18 cellular contexts compared by ENCODE assay signal in the genomic region with DNA sequence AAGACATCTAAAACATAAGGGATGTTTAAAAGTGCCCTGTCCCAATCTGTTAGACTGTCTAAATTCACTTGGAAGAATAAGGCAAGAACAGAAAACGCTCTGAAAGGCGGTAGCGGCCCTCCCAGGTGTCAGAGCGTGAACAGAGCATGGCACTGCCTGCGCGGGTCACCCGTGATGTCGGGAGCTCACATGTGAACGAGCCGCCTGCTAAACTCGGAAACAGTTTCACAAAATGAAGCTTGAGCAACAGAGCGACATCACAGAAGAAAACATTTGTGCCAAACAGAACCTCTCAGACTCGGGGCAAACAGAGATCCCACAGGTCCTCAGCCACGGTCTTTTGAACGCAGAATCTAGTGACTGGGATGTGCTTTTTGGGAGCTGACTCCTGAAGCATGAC. TPM values are rescaled to one million over a fixed set of nuclear protein-coding genes. Genes with fewer than 3 reads are reported as not detected.
DNase-seq lines count a peak whose midpoint lies in the region; ATAC-seq and TF ChIP-seq lines count a peak whose summit lies in the region.
"Had no signal": no experiment of that assay in that cellular context is flagged by ENCODE, and none has a peak within 500 bp of the region (broad histone marks: within the 10 kb centered on the region; RNA-seq: fewer than 3 reads in every experiment).

No MANE protein-coding gene starts in this region.

- intact Hi-C loops in left ventricle myocardium inferior (cut with micrococcal nuclease) = loop anchor here (10.0 kb wide), 1 partner anchor 110 kb away; a partner anchor contains a TSS
- intact Hi-C loops in heart left ventricle (cut with DNase I) = loop anchor here in 6 of 10 donors (1.0 to 10.0 kb wide), 5 partner anchors 106 to 450 kb away; a partner anchor contains a TSS
- intact Hi-C loops in uterus (cut with DNase I; ENCODE audit: low total_unique reads) = no loop called here

- WGBS in heart left ventricle, 4 donors = 85 to 90% (median 88%) methylated on average over 15 of the region's 15 CpGs

- no peaks in the 10 kb centered on the region for H3K9me3 ChIP-seq in left ventricle myocardium inferior (replicated peaks)
- H3K9me3 ChIP-seq in heart left ventricle = no peaks in the 10 kb centered on the region
- H3K9me3 ChIP-seq in uterus = no peaks in the 10 kb centered on the region
- H3K9me3 ChIP-seq: A549, HAP-1, upper lobe of left lung had no signal

- peaks cover 44% of the 10 kb centered on the region for H3K4me1 ChIP-seq in left ventricle myocardium inferior
- H3K4me1 ChIP-seq in heart left ventricle = peaks cover 0 to 24% (median 5%) of the 10 kb centered on the region in 12 donors
- H3K4me1 ChIP-seq in uterus = no peaks in the 10 kb centered on the region

- peaks cover 49% of the 10 kb centered on the region for H3K36me3 ChIP-seq in left ventricle myocardium inferior
- peaks cover 0 to 54% (median 37%) of the 10 kb centered on the region in 9 donors for H3K36me3 ChIP-seq in heart left ventricle
- H3K36me3 ChIP-seq in uterus = no peaks in the 10 kb centered on the region
- H3K36me3 ChIP-seq: cardiac muscle cell had no signal

- DNase-seq in left ventricle myocardium inferior = no peak
- no peak for DNase-seq in heart left ventricle
- DNase-seq in left lobe of liver (ENCODE audit: low spot score) = no peak
- no peak for DNase-seq in NCI-H1105 treated with DMSO at 0.1 percent for 48 hours (lab: John Stamatoyannopoulos, UW)
- DNase-seq in uterus = no peak
- DNase-seq: activated CD4-positive, alpha-beta T cell treated with anti-CD3 and anti-CD28 coated beads for 4 hours; activated naive CD4-positive, alpha-beta T cell treated with Interleukin-2 at 50 U/mL for 16 hours; NCI-H1436 treated with DMSO at 0.1 percent for 48 hours; T-helper 2 cell had no signal

- ATAC-seq in heart left ventricle (no peak), left lobe of liver (peak; percentile 27), HG02588 (IDR thresholded peaks at IDR 0.05; ENCODE audit: unreplicated experiment) (no peak), HG02610 (IDR thresholded peaks at IDR 0.05; ENCODE audit: unreplicated experiment) (no peak)

- H3K27me3 ChIP-seq in left ventricle myocardium inferior (ENCODE audit: low read depth) = no peaks in the 10 kb centered on the region
- no peaks in the 10 kb centered on the region for H3K27me3 ChIP-seq in heart left ventricle
- H3K27me3 ChIP-seq in uterus = no peaks in the 10 kb centered on the region
- H3K27me3 ChIP-seq: cardiac muscle cell, upper lobe of left lung had no signal

- no peak for TF ChIP-seq CTCF in left ventricle myocardium inferior (IDR thresholded peaks at IDR 0.05; ENCODE audit: borderline replicate concordance)
- no peak for TF ChIP-seq CTCF in heart left ventricle (IDR thresholded peaks at IDR 0.05)
- TF ChIP-seq CTCF in VCaP (conservative IDR thresholded peaks at IDR 0.05) = no peak
- no peak for TF ChIP-seq CTCF in uterus (IDR thresholded peaks at IDR 0.05)

- H3K4me3 ChIP-seq in left ventricle myocardium inferior = no peak overlapping the region
- no peak overlapping the region for H3K4me3 ChIP-seq in heart left ventricle
- no peak overlapping the region for H3K4me3 ChIP-seq in uterus
- H3K4me3 ChIP-seq: A549, cardiac muscle cell, HAP-1, SK-N-MC, skin epidermis, upper lobe of left lung had no signal

- H3K27ac ChIP-seq in left ventricle myocardium inferior (replicated peaks) = peak overlapping the region; percentile 12
- H3K27ac ChIP-seq in heart left ventricle = no peak overlapping the region
- peak overlapping the region; percentile 64 for H3K27ac ChIP-seq in VCaP
- no peak overlapping the region for H3K27ac ChIP-seq in uterus
- H3K27ac ChIP-seq: cardiac muscle cell, SK-N-MC had no signal

- TF ChIP-seq POLR2A in heart left ventricle (IDR thresholded peaks at IDR 0.05) (no peak), uterus (IDR thresholded peaks at IDR 0.05) (no peak)

RNA-seq across cellular contexts. Expression of a gene that starts 12.8 kb away (rescaled TPM):
- total RNA-seq in left ventricle myocardium inferior (201 TPM), heart left ventricle (100 to 1,000 TPM in 7 of 9 donors, 10 to 100 TPM in 2; 51.0 to 274 (median 223) TPM), left lobe of liver (137 TPM), uterus (100 to 1,000 TPM in 1 of 4 donors, 10 to 100 TPM in 2, 1 to 10 TPM in 1; 8.5 to 161 (median 28.1) TPM)
- polyA plus RNA-seq in heart left ventricle = 100 to 1,000 TPM; 236 to 237 TPM

RNA-seq across cellular contexts. Expression of a gene that starts 42.3 kb away (rescaled TPM):
- 17.3 TPM for total RNA-seq in left ventricle myocardium inferior
- 10 to 100 TPM; 12.2 to 33.0 (median 22.7) TPM for total RNA-seq in heart left ventricle
- polyA plus RNA-seq in heart left ventricle = 10 to 100 TPM; 10.9 to 23.2 TPM
- 17.3 TPM for total RNA-seq in left lobe of liver
- 10 to 100 TPM in 2 of 4 donors, 1 to 10 TPM in 2; 3.1 to 52.6 (median 16.7) TPM for total RNA-seq in uterus

Comparison
In these comparisons a context has a peak if more than half of its experiments do, and no peak if none do; other contexts are left out.
1. H3K27ac ChIP-seq: peak in left ventricle myocardium inferior (single experiment) and VCaP (single experiment); none in heart left ventricle (0 of 12) and uterus (0 of 2).